Comparison of ENCODE assay signal across 9 cellular contexts in genomic region chr3:119219069-119219468, GRCh38.
DNase-seq lines count a peak whose midpoint lies in the region; ATAC-seq and TF ChIP-seq lines count a peak whose summit lies in the region.
"Had no signal": no experiment of that assay in that cellular context is flagged by ENCODE, and none has a peak within 500 bp of the region (broad histone marks: within the 10 kb centered on the region; RNA-seq: fewer than 3 reads in every experiment).

No MANE protein-coding gene starts in this region.

- ATAC-seq in GM18505 (IDR thresholded peaks at IDR 0.05; ENCODE audit: unreplicated experiment) (peak; percentile 99), GM21529 (IDR thresholded peaks at IDR 0.05; ENCODE audit: unreplicated experiment) (peak; percentile 98), HG03469 (IDR thresholded peaks at IDR 0.05; ENCODE audit: unreplicated experiment) (peak; percentile 99)

- DNase-seq in germinal center (ENCODE audit: low spot score) (peak; percentile 50), NCI-H524 treated with DMSO at 0.1 percent for 48 hours (lab: John Stamatoyannopoulos, UW) (no peak), NCI-H1048 (lab: John Stamatoyannopoulos, UW) (no peak), NCI-H1436 treated with DMSO at 0.1 percent for 48 hours (lab: John Stamatoyannopoulos, UW) (no peak), NCI-H1105 (lab: John Stamatoyannopoulos, UW) (no peak)
- DNase-seq: Kasumi-1 had no signal

- TF ChIP-seq POLR2A in GM18505 (IDR thresholded peaks at IDR 0.05; ENCODE audit: borderline replicate concordance, extremely low read depth, insufficient read depth, insufficient read length), result no peak
